ENCODE assay signal across 14 cellular contexts in genomic region chr18:23837591-23837990, GRCh38.
DNase-seq lines count a peak whose midpoint lies in the region; ATAC-seq and TF ChIP-seq lines count a peak whose summit lies in the region.
"Had no signal": no experiment of that assay in that cellular context is flagged by ENCODE, and none has a peak within 500 bp of the region (broad histone marks: within the 10 kb centered on the region; RNA-seq: fewer than 3 reads in every experiment).

No MANE protein-coding gene starts in this region.

- in situ Hi-C loops in GM23248 (cut with MboI), result no loop called here

- peak overlapping the region; percentile 68 for H3K9ac ChIP-seq in GM23248
- no peak overlapping the region for H3K9ac ChIP-seq in SK-N-MC (ENCODE audit: insufficient read length)

- H3K36me3 ChIP-seq in GM23248 (ENCODE audit: low read depth) (no peaks in the 10 kb centered on the region), SK-N-MC (ENCODE audit: insufficient read depth, low read length) (no peaks in the 10 kb centered on the region), spleen (no peaks in the 10 kb centered on the region)

- H3K79me2 ChIP-seq in GM23248 (ENCODE audit: insufficient read depth), result no peaks in the 10 kb centered on the region

- peak overlapping the region; percentile 77 for H2AFZ ChIP-seq in GM23248

- H3F3A ChIP-seq in GM23248 (ENCODE audit: insufficient read depth), result peaks cover 27% of the 10 kb centered on the region

- TF ChIP-seq POLR2A in spleen (IDR thresholded peaks at IDR 0.05), result no peak

- no peaks in the 10 kb centered on the region for H3K9me3 ChIP-seq in GM23248 (ENCODE audit: low read depth)
- no peaks in the 10 kb centered on the region for H3K9me3 ChIP-seq in SK-N-MC (ENCODE audit: low read depth, low read length)
- no peaks in the 10 kb centered on the region for H3K9me3 ChIP-seq in spleen
- H3K9me3 ChIP-seq: mucosa of descending colon, stomach had no signal

- peak overlapping the region; percentile 73 for H3K4me2 ChIP-seq in GM23248 (ENCODE audit: unreplicated experiment)

- TF ChIP-seq CTCF in fibroblast of pulmonary artery (IDR thresholded peaks at IDR 0.05; ENCODE audit: low read length, missing control alignments) (no peak), spleen (IDR thresholded peaks at IDR 0.05 in 8 of 11, conservative IDR thresholded peaks at IDR 0.05 in 3 of 11) (no peak)

- peak overlapping the region; percentile 90 for H3K27ac ChIP-seq in GM23248
- peak overlapping the region; percentile 11; the same call in 1 of the 2 replicates for H3K27ac ChIP-seq in SK-N-MC
- peak overlapping the region in 2 of 8 donors; percentile 32 to 38 for H3K27ac ChIP-seq in spleen
- H3K27ac ChIP-seq: stomach had no signal

- intact Hi-C loops in spleen (cut with DNase I; ENCODE audit: low total_unique reads), result no loop called here

- H3K4me3 ChIP-seq in GM23248 (peak overlapping the region; percentile 57; the same call in 1 of the 2 replicates), SK-N-MC (no peak overlapping the region), fibroblast of pulmonary artery (replicated peaks; ENCODE audit: low read depth, low read length) (no peak overlapping the region), spleen (no peak overlapping the region)
- H3K4me3 ChIP-seq: mucosa of descending colon, stomach had no signal

- no peaks in the 10 kb centered on the region for H4K20me1 ChIP-seq in GM23248 (ENCODE audit: insufficient read depth)

- ATAC-seq in HG02970 (IDR thresholded peaks at IDR 0.05; ENCODE audit: low FRiP score, unreplicated experiment), result no peak
- ATAC-seq in HG02981 (IDR thresholded peaks at IDR 0.05; ENCODE audit: unreplicated experiment), result no peak
- ATAC-seq: mucosa of descending colon had no signal

- DNase-seq in GM23248, result peak; percentile 92
- DNase-seq in SK-N-MC (ENCODE audit: low read depth, low spot score), result peak; percentile 35
- peak; percentile 94 for DNase-seq in fibroblast of pulmonary artery (ENCODE audit: low read depth)
- DNase-seq in pulmonary artery endothelial cell (ENCODE audit: low read depth, low spot score), result peak; percentile 83
- DNase-seq in HUDEP-2 (lab: John Stamatoyannopoulos, UW; ENCODE audit: unreplicated experiment in 76 of 76), result no peak
- DNase-seq in spleen, result no peak
- DNase-seq: H9; mucosa of descending colon; NCI-H2029; RPMI8226; stimulated activated CD4-positive, alpha-beta T cell treated with anti-CD3 and anti-CD28 coated beads, Interleukin-15, amount 100 ng/mL, for 24 hours; stomach had no signal

- H3K27me3 ChIP-seq in GM23248 (replicated peaks; ENCODE audit: insufficient read depth) (no peaks in the 10 kb centered on the region), spleen (replicated peaks in 1 of 7) (no peaks in the 10 kb centered on the region)
- H3K27me3 ChIP-seq: stomach had no signal

- 0 to 5% methylated on average over 1 of the region's 1 CpG for WGBS in GM23248 (ENCODE audit: low coverage in 1 of 2, low lambda C conversion rate in 2 of 2, missing lambda C conversion rate in 2 of 2), 2 experiments
- 11 to 31% (median 19%) methylated on average over 1 of the region's 1 CpG for WGBS in spleen, 5 donors

- H3K9me2 ChIP-seq in GM23248 (ENCODE audit: insufficient read depth), result peaks cover 8% of the 10 kb centered on the region; the same call in 1 of the 2 replicates

- H3K4me1 ChIP-seq in GM23248 (ENCODE audit: insufficient read depth) (peaks cover 40% of the 10 kb centered on the region), spleen (peaks cover 0 to 16% (median 4%) of the 10 kb centered on the region in 6 donors)

Comparison
In these comparisons a context has a peak if more than half of its experiments do, and no peak if none do; other contexts are left out.
1. DNase-seq: peak in GM23248 (single experiment), SK-N-MC (single experiment), fibroblast of pulmonary artery (single experiment) and pulmonary artery endothelial cell (single experiment); none in HUDEP-2 (0 of 76) and spleen (single experiment).